Comparison of ENCODE assay signal across 14 cellular contexts in the genomic region with DNA sequence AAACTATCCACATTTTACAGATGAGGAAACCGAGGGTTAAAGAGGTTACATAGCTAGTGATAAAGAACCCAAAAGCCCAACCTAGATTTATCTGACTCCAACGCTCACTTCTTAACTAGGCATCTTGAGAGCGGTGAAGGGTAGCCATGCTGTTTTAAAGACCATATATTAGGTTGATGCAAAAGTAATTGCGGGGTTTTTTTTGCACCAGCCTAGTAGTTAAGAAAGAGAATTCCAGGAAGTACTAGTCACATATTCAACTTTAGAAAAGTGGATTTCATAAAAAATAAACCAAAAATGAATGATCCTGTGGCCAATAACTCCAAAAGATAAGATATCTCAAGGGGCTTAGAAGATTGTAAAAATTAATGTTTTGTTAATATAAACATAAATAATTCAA.
DNase-seq lines count a peak whose midpoint lies in the region; ATAC-seq and TF ChIP-seq lines count a peak whose summit lies in the region.
"Had no signal": no experiment of that assay in that cellular context is flagged by ENCODE, and none has a peak within 500 bp of the region (broad histone marks: within the 10 kb centered on the region; RNA-seq: fewer than 3 reads in every experiment).

No MANE protein-coding gene starts in this region.

- no peaks in the 10 kb centered on the region for H3K79me2 ChIP-seq in PC-9 (ENCODE audit: low read depth)

- CTCF ChIA-PET in PC-9 (lab: Charles Lee): interaction anchor here (0.6 kb wide), 1 partner anchor 88 kb away, joined by 15 read pairs; no protein-coding TSS in a partner anchor
- CTCF ChIA-PET in CD8-positive, alpha-beta T cell (lab: Charles Lee): interaction anchor here (1.2 kb wide), 1 partner anchor 86 kb away, joined by 4 read pairs; no protein-coding TSS in a partner anchor

- BruUV-seq in PC-9 (replicated peaks; lab: Mats Ljungman, UMichigan): no TSS peak

- no peaks in the 10 kb centered on the region for H4K20me1 ChIP-seq in PC-9 (ENCODE audit: insufficient read depth)

- intact Hi-C loops in PC-9 (cut with micrococcal nuclease; ENCODE audit: unreplicated experiment) (loop anchor here (2.0 kb wide), 1 partner anchor 49 kb away; no protein-coding TSS in a partner anchor), sciatic nerve (cut with DNase I) (no loop called here), vagina (cut with DNase I) (no loop called here)
- intact Hi-C loops in CD8-positive, alpha-beta T cell (cut with DNase I, micrococcal nuclease): loop anchor here in 1 of 2 experiments (10.0 kb wide), 1 partner anchor 55 kb away; no protein-coding TSS in a partner anchor

- DNase-seq in PC-9: no peak
- peak; percentile 54 for DNase-seq in fibroblast of peridontal ligament (ENCODE audit: extremely low read depth)
- no peak for DNase-seq in sciatic nerve (ENCODE audit: low spot score)
- no peak for DNase-seq in vagina (ENCODE audit: extremely low spot score in 2 of 2)
- no peak for DNase-seq in CD8-positive, alpha-beta T cell
- DNase-seq in Peyer's patch: no peak
- DNase-seq: BE2C, EL, GF-D8, Kasumi-1, MG63, NCI-H526 treated with DMSO at 0.1 percent for 48 hours, PC-3 had no signal

- H3K4me2 ChIP-seq in PC-9: peak overlapping the region; percentile 15; the same call in 1 of the 2 replicates

- H3K36me3 ChIP-seq in PC-9 (ENCODE audit: low read depth) (no peaks in the 10 kb centered on the region), vagina (no peaks in the 10 kb centered on the region), Peyer's patch (no peaks in the 10 kb centered on the region)
- H3K36me3 ChIP-seq in CD8-positive, alpha-beta T cell (ENCODE audit: insufficient read depth, low read length): no peaks in the 10 kb centered on the region
- H3K36me3 ChIP-seq: BE2C, MG63 had no signal

- H3K27me3 Mint-ChIP-seq in CD8-positive, alpha-beta T cell (ENCODE audit: low read depth): no peaks in the 10 kb centered on the region

- no peak overlapping the region for H3K27ac Mint-ChIP-seq in CD8-positive, alpha-beta T cell

- H3K27me3 ChIP-seq in PC-9 (ENCODE audit: insufficient read depth, low read depth) (no peaks in the 10 kb centered on the region), vagina (no peaks in the 10 kb centered on the region), Peyer's patch (no peaks in the 10 kb centered on the region)
- no peaks in the 10 kb centered on the region for H3K27me3 ChIP-seq in CD8-positive, alpha-beta T cell (ENCODE audit: insufficient read depth, low read length)
- H3K27me3 ChIP-seq: BE2C, MG63 had no signal

- ATAC-seq in sciatic nerve (peak; percentile 21), HG03460 (IDR thresholded peaks at IDR 0.05; ENCODE audit: unreplicated experiment) (no peak)
- no peak for ATAC-seq in CD8-positive, alpha-beta T cell
- ATAC-seq: PC-3 had no signal

- H2AFZ ChIP-seq in PC-9: no peak overlapping the region

- H3K4me3 Mint-ChIP-seq in CD8-positive, alpha-beta T cell: no peak overlapping the region

- no peaks in the 10 kb centered on the region for H3K9me2 ChIP-seq in PC-9 (ENCODE audit: insufficient read depth)

- no peaks in the 10 kb centered on the region for H3K9me3 ChIP-seq in PC-9 (ENCODE audit: insufficient read depth, low read depth)
- H3K9me3 ChIP-seq in vagina: no peaks in the 10 kb centered on the region
- H3K9me3 ChIP-seq in CD8-positive, alpha-beta T cell (ENCODE audit: low read length): no peaks in the 10 kb centered on the region
- H3K9me3 ChIP-seq in Peyer's patch: no peaks in the 10 kb centered on the region
- H3K9me3 ChIP-seq: BE2C, MG63 had no signal

- POLR2A ChIA-PET in PC-9 (lab: Charles Lee; ENCODE audit: unreplicated experiment): no interaction called here
- POLR2A ChIA-PET in CD8-positive, alpha-beta T cell (lab: Charles Lee): no interaction called here

- no peaks in the 10 kb centered on the region for H3K36me3 Mint-ChIP-seq in CD8-positive, alpha-beta T cell

- H3F3A ChIP-seq in PC-9 (ENCODE audit: insufficient read depth, low read depth): peaks cover 8% of the 10 kb centered on the region

- H3K4me1 ChIP-seq in PC-9 (replicated peaks; ENCODE audit: insufficient read depth) (peaks cover 34% of the 10 kb centered on the region), vagina (peaks cover 15% of the 10 kb centered on the region), Peyer's patch (no peaks in the 10 kb centered on the region)
- no peaks in the 10 kb centered on the region for H3K4me1 ChIP-seq in CD8-positive, alpha-beta T cell (ENCODE audit: insufficient read depth, low read length)
- H3K4me1 ChIP-seq: BE2C had no signal

- H3K4me1 Mint-ChIP-seq in CD8-positive, alpha-beta T cell (ENCODE audit: low read depth): no peaks in the 10 kb centered on the region

- no peak overlapping the region for H3K4me3 ChIP-seq in PC-9
- no peak overlapping the region for H3K4me3 ChIP-seq in vagina
- H3K4me3 ChIP-seq in CD8-positive, alpha-beta T cell (ENCODE audit: low read depth, low read length): no peak overlapping the region
- H3K4me3 ChIP-seq in Peyer's patch: no peak overlapping the region
- H3K4me3 ChIP-seq: MG63 had no signal

- TF ChIP-seq CTCF in PC-9 (conservative IDR thresholded peaks at IDR 0.05): no peak
- no peak for TF ChIP-seq CTCF in vagina (IDR thresholded peaks at IDR 0.05)
- TF ChIP-seq CTCF in CD8-positive, alpha-beta T cell (IDR thresholded peaks at IDR 0.05): no peak
- no peak for TF ChIP-seq CTCF in Peyer's patch (IDR thresholded peaks at IDR 0.05)

- no peaks in the 10 kb centered on the region for H3K9me3 Mint-ChIP-seq in CD8-positive, alpha-beta T cell

- TF ChIP-seq POLR2A in vagina (IDR thresholded peaks at IDR 0.05): no peak
- TF ChIP-seq POLR2A in Peyer's patch (IDR thresholded peaks at IDR 0.05): no peak

- H3K27ac ChIP-seq in PC-9 (no peak overlapping the region), vagina (peak overlapping the region; percentile 62), Peyer's patch (no peak overlapping the region)
- H3K27ac ChIP-seq in CD8-positive, alpha-beta T cell (ENCODE audit: low read depth, low read length): no peak overlapping the region
